Comparison of ENCODE assay signal across 9 cellular contexts in the genomic region with DNA sequence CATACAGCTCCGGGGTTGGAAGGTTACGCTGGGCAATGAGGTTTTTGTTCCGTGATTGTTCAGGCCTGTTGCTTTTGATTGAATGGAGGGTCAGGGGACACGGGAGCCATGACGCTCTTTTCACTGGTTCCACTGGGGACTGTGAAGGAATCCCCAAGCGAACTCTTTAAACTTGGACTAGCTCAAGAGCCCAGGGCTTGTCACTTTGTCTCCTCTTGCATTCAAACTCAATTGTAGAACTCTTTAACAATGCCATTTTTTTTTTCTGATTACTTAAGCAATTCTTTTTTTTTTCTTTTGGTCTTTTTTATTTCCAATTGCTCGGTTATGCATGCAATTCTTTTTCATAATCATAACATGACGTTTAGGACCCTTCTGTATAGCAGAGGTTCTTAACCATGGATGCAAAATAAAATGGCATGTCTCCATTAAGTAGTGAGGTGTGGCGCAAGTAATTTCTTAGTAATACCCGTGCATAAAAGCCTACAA. TPM values are rescaled to one million over a fixed set of nuclear protein-coding genes. Genes with fewer than 3 reads are reported as not detected.
DNase-seq lines count a peak whose midpoint lies in the region; ATAC-seq and TF ChIP-seq lines count a peak whose summit lies in the region.
"Had no signal": no experiment of that assay in that cellular context is flagged by ENCODE, and none has a peak within 500 bp of the region (broad histone marks: within the 10 kb centered on the region; RNA-seq: fewer than 3 reads in every experiment).

No MANE protein-coding gene starts in this region.

- no peaks in the 10 kb centered on the region for H3K9me3 ChIP-seq in iPS DF 6.9 (ENCODE audit: control insufficient read depth, insufficient read depth, low read length)
- H3K9me3 ChIP-seq in stomach = no peaks in the 10 kb centered on the region
- H3K9me3 ChIP-seq: neutrophil had no signal

- WGBS in iPS DF 6.9 (ENCODE audit: insufficient coverage, insufficient read length) = no CpG with 5 or more reads among the region's 10 CpGs
- 34 to 41% (median 37%) methylated on average over 10 of the region's 10 CpGs for WGBS in stomach, 5 donors

- CTCF ChIA-PET in WTC11 (lab: Charles Lee) = interaction anchor here (0.6 to 2.2 kb wide), 9 partner anchors 9 to 150 kb away, joined by 3 to 11 read pairs (median 4); partner anchors contain the start of gene DSTN

- intact Hi-C loops in stomach (cut with DNase I; ENCODE audit: low total_unique reads) = no loop called here

- H3K4me1 Mint-ChIP-seq in T-helper 1 cell treated with Interleukin-12 subunit alpha and Interleukin-12 subunit beta and Interleukin-4 antibody, amounts not matched to agents 30 μg/mL and 1 μg/mL, for 36 hours (ENCODE audit: low read depth) = peaks cover 21% of the 10 kb centered on the region
- H3K4me1 Mint-ChIP-seq in WTC11 = peaks cover 26% of the 10 kb centered on the region

- H3K27ac ChIP-seq in iPS DF 6.9 (ENCODE audit: low read length) (no peak overlapping the region), stomach (peak overlapping the region; percentile 67 to 86 (median 82))
- H3K27ac ChIP-seq: neutrophil had no signal

- POLR2A ChIA-PET in WTC11 (lab: Charles Lee) = interaction anchor here (1.8 kb wide), 1 partner anchor 39 kb away, joined by 12 read pairs; the partner anchor contains the start of gene DSTN

- ATAC-seq in WTC11 = no peak

- H3K27me3 ChIP-seq in iPS DF 6.9 (ENCODE audit: control insufficient read depth, insufficient read depth, low read length) = no peaks in the 10 kb centered on the region; the same call in 1 of the 2 replicates
- H3K27me3 ChIP-seq in stomach = peaks cover 0 to 11% (median 0%) of the 10 kb centered on the region in 3 donors

- no peak for TF ChIP-seq EP300 in stomach (IDR thresholded peaks at IDR 0.05)

- no peaks in the 10 kb centered on the region for H3K9me3 Mint-ChIP-seq in T-helper 1 cell treated with Interleukin-12 subunit alpha and Interleukin-12 subunit beta and Interleukin-4 antibody, amounts not matched to agents 30 μg/mL and 1 μg/mL, for 36 hours
- H3K9me3 Mint-ChIP-seq in WTC11 = peaks cover 4% of the 10 kb centered on the region

- H3K4me1 ChIP-seq in iPS DF 6.9 (ENCODE audit: control insufficient read depth, insufficient read depth, low read length) = peaks cover 2% of the 10 kb centered on the region
- peaks cover 0 to 18% (median 15%) of the 10 kb centered on the region in 4 donors for H3K4me1 ChIP-seq in stomach

- H3K4me3 Mint-ChIP-seq in T-helper 1 cell treated with Interleukin-12 subunit alpha and Interleukin-12 subunit beta and Interleukin-4 antibody, amounts not matched to agents 30 μg/mL and 1 μg/mL, for 36 hours = peak overlapping the region; percentile 87
- peak overlapping the region; percentile 82 for H3K4me3 Mint-ChIP-seq in WTC11

- H3K36me3 ChIP-seq in iPS DF 6.9 (ENCODE audit: control insufficient read depth, insufficient read depth, low read length) = no peaks in the 10 kb centered on the region
- no peaks in the 10 kb centered on the region for H3K36me3 ChIP-seq in stomach
- H3K36me3 ChIP-seq: neutrophil had no signal

- peaks cover 4% of the 10 kb centered on the region for H3K27me3 Mint-ChIP-seq in T-helper 1 cell treated with Interleukin-12 subunit alpha and Interleukin-12 subunit beta and Interleukin-4 antibody, amounts not matched to agents 30 μg/mL and 1 μg/mL, for 36 hours (ENCODE audit: low read depth)
- H3K27me3 Mint-ChIP-seq in WTC11 (ENCODE audit: low read depth) = peaks cover 22% of the 10 kb centered on the region

- no peak for TF ChIP-seq CTCF in WTC11 (IDR thresholded peaks at IDR 0.05)
- TF ChIP-seq CTCF in stomach (IDR thresholded peaks at IDR 0.05) = no peak

- H3K36me3 Mint-ChIP-seq in T-helper 1 cell treated with Interleukin-12 subunit alpha and Interleukin-12 subunit beta and Interleukin-4 antibody, amounts not matched to agents 30 μg/mL and 1 μg/mL, for 36 hours (ENCODE audit: low read depth) = peaks cover 3% of the 10 kb centered on the region
- H3K36me3 Mint-ChIP-seq in WTC11 = peaks cover under 1% of the 10 kb centered on the region

- DNase-seq in T-helper 1 cell = no peak
- DNase-seq in WTC11 (ENCODE audit: low spot score) = no peak
- DNase-seq in iPS DF 6.9 (ENCODE audit: low read depth, low spot score) = no peak
- no peak for DNase-seq in stomach
- DNase-seq in stimulated activated naive CD4-positive, alpha-beta T cell treated with Interleukin-2 at 50 U/mL for 16 hours (lab: John Stamatoyannopoulos, UW) = no peak
- no peak for DNase-seq in ureter (ENCODE audit: low spot score)
- no peak for DNase-seq in SK-N-DZ (ENCODE audit: low spot score)

- no peak for TF ChIP-seq POLR2A in stomach (IDR thresholded peaks at IDR 0.05)

- peak overlapping the region; percentile 95 for H3K27ac Mint-ChIP-seq in T-helper 1 cell treated with Interleukin-12 subunit alpha and Interleukin-12 subunit beta and Interleukin-4 antibody, amounts not matched to agents 30 μg/mL and 1 μg/mL, for 36 hours
- H3K27ac Mint-ChIP-seq in WTC11 = peak overlapping the region; percentile 85; the same call in 1 of the 2 replicates

- H3K4me3 ChIP-seq in iPS DF 6.9 (ENCODE audit: low read length) (peak overlapping the region; percentile 23; the same call in 1 of the 2 replicates), stomach (peak overlapping the region; percentile 55 to 63 (median 60))

TF ChIP-seq in WTC11, 78 proteins besides CTCF, POLR2A, EP300 and RAD21 (continues in another document):
- TF ChIP-seq ZNF425 (CRISPR knock-in tag; conservative IDR thresholded peaks at IDR 0.05) (no peak), E2F5 (CRISPR knock-in tag; IDR thresholded peaks at IDR 0.05) (no peak), CREM (CRISPR knock-in tag; IDR thresholded peaks at IDR 0.05) (no peak), ZNF317 (CRISPR knock-in tag; IDR thresholded peaks at IDR 0.05; ENCODE audit: borderline replicate concordance, low read depth) (no peak), ZNF219 (CRISPR knock-in tag; IDR thresholded peaks at IDR 0.05; ENCODE audit: borderline replicate concordance) (no peak), NFE2L1 (CRISPR knock-in tag; IDR thresholded peaks at IDR 0.05) (no peak), NR1H2 (CRISPR knock-in tag; IDR thresholded peaks at IDR 0.05) (no peak), SMAD4 (CRISPR knock-in tag; IDR thresholded peaks at IDR 0.05) (no peak), CBFB (CRISPR knock-in tag; IDR thresholded peaks at IDR 0.05; ENCODE audit: low read depth) (no peak)
- TF ChIP-seq, protein P1, sequence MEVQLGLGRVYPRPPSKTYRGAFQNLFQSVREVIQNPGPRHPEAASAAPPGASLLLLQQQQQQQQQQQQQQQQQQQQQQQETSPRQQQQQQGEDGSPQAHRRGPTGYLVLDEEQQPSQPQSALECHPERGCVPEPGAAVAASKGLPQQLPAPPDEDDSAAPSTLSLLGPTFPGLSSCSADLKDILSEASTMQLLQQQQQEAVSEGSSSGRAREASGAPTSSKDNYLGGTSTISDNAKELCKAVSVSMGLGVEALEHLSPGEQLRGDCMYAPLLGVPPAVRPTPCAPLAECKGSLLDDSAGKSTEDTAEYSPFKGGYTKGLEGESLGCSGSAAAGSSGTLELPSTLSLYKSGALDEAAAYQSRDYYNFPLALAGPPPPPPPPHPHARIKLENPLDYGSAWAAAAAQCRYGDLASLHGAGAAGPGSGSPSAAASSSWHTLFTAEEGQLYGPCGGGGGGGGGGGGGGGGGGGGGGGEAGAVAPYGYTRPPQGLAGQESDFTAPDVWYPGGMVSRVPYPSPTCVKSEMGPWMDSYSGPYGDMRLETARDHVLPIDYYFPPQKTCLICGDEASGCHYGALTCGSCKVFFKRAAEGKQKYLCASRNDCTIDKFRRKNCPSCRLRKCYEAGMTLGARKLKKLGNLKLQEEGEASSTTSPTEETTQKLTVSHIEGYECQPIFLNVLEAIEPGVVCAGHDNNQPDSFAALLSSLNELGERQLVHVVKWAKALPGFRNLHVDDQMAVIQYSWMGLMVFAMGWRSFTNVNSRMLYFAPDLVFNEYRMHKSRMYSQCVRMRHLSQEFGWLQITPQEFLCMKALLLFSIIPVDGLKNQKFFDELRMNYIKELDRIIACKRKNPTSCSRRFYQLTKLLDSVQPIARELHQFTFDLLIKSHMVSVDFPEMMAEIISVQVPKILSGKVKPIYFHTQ (CRISPR knock-in tag; IDR thresholded peaks at IDR 0.05) = no peak

RNA-seq across cellular contexts. Expression of gene BFSP1, which starts 0.4 kb away (rescaled TPM):
- total RNA-seq in WTC11 (2021) (1.9 to 3.0 TPM (median 2.7 TPM) in 3 replicates), stomach (1 to 10 TPM in 3 of 5 donors, not detected in 2; 1.7 to 7.1 (median 3.2) TPM), ureter (1.0 TPM)
- 1 to 10 TPM in 1 of 3 donors, under 1 TPM in 1, not detected in 1; 0.70 to 1.2 TPM for polyA plus RNA-seq in stomach
- polyA plus RNA-seq in SK-N-DZ (2014; cell fraction: cytosol; rRNA removed) = 0.45 TPM in 1 of 2 replicates, not detected in the other
- polyA plus RNA-seq in SK-N-DZ (2014; cell fraction: nucleus; rRNA removed) = 0.32 TPM in 1 of 2 replicates, not detected in the other

RNA-seq across cellular contexts. Expression of gene DSTN, which starts 38.3 kb away (rescaled TPM):
- total RNA-seq in WTC11 (2021) (145 to 153 TPM (median 149 TPM) in 3 replicates), stomach (1,000 to 10,000 TPM in 1 of 5 donors, 100 to 1,000 TPM in 4; 334 to 1,254 (median 555) TPM), ureter (603 TPM)
- polyA plus RNA-seq in stomach = 100 to 1,000 TPM; 464 to 624 (median 598) TPM
- polyA plus RNA-seq in SK-N-DZ (2014; cell fraction: cytosol; rRNA removed) = 135 and 162 TPM in 2 replicates
- 67.2 and 68.3 TPM in 2 replicates for polyA plus RNA-seq in SK-N-DZ (2014; cell fraction: nucleus; rRNA removed)
